In the genomic region with DNA sequence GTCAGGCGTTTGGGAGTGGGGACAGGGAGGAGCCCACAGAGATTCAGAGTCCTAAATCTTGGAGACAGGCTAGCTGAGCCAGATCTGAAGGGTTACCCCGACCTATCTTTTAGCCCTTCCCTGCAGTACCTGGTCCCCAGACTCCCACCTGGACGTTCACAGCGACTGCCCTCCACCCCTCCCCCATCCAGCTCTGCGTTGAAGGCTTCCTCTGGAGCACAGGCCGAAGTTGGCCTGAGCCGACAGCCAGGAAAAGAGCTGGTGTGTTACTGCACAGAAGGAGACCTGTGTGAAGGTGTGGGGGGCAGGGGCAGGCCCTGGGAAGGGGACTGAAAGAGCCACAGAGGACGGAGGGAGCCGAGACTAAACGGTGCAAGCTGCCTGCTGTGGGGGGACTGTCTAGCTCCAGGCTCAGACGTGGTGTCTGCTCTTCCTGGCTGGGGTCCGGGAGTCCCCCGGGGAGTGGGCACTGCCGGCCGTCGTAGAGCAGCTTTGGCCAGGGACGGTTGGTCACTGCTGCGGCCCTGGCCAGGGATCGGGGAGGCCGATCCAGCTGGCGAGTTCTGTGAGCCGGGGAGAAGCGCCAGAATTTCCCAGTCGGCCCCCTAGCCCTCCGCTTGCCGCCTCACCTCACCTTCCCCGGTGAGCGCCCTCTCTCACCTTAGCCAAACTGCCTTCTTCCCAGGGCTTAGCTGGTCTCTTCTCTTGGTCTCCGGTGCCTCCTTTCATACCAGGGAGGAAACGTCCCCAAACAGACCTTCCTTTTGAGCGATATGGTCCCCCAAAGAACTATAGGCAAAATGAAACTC, we compare ENCODE assay signal across 1 cellular context.
A peak's percentile ranks its signal among the peaks of the same experiment; 100 is the strongest.
TF ChIP-seq lines count a peak whose summit lies in the region.

No MANE protein-coding gene starts in this region.

TF ChIP-seq in HepG2, 621 proteins besides CTCF, POLR2A, EP300 and RAD21:
- TF ChIP-seq ZNF33B (CRISPR knock-in tag; IDR thresholded peaks at IDR 0.05) (no peak), XRCC5 (optimal IDR thresholded peaks at IDR 0.05; ENCODE audit: low read length) (peak; percentile 2), ZNF292 (CRISPR knock-in tag; IDR thresholded peaks at IDR 0.05; ENCODE audit: borderline replicate concordance, low read depth) (0 out of 2 replicates have a peak, but pooled peaks have one; percentile 9), BRD4 (CRISPR knock-in tag; IDR thresholded peaks at IDR 0.05) (no peak), AGO2 (optimal IDR thresholded peaks at IDR 0.05; ENCODE audit: low read depth, low read length) (peak; percentile 48), ZSCAN30 (CRISPR knock-in tag; IDR thresholded peaks at IDR 0.05) (no peak), MIER3 (CRISPR knock-in tag; IDR thresholded peaks at IDR 0.05; ENCODE audit: borderline replicate concordance) (no peak), ZNF589 (CRISPR knock-in tag; conservative IDR thresholded peaks at IDR 0.05) (no peak), MIER2 (CRISPR knock-in tag; IDR thresholded peaks at IDR 0.05) (no peak), TOPORS (CRISPR knock-in tag; IDR thresholded peaks at IDR 0.05) (no peak), PAX8 (CRISPR knock-in tag; IDR thresholded peaks at IDR 0.05; ENCODE audit: borderline replicate concordance) (no peak), PCBP1 (IDR thresholded peaks at IDR 0.05; ENCODE audit: borderline replicate concordance, low read depth, low read length) (0 out of 2 replicates have a peak, but pooled peaks have one; percentile 14), SMAD3 (CRISPR knock-in tag; IDR thresholded peaks at IDR 0.05) (no peak), MTA1 (CRISPR knock-in tag; IDR thresholded peaks at IDR 0.05; ENCODE audit: borderline replicate concordance) (no peak), ZNF260 (CRISPR knock-in tag; IDR thresholded peaks at IDR 0.05; ENCODE audit: borderline replicate concordance, low read depth) (no peak), PHF5A (CRISPR knock-in tag; IDR thresholded peaks at IDR 0.05; ENCODE audit: low read depth, unreplicated experiment) (no peak), PHF8 (CRISPR knock-in tag; IDR thresholded peaks at IDR 0.05) (0 out of 2 replicates have a peak, but pooled peaks have one; percentile 10), GPN1 (CRISPR knock-in tag; IDR thresholded peaks at IDR 0.05; ENCODE audit: borderline replicate concordance) (no peak), ZNF101 (CRISPR knock-in tag; IDR thresholded peaks at IDR 0.05; ENCODE audit: borderline replicate concordance, low read depth) (no peak), TARDBP (CRISPR knock-in tag; IDR thresholded peaks at IDR 0.05) (0 out of 2 replicates have a peak, but pooled peaks have one; percentile 7), ZNF878 (CRISPR knock-in tag; IDR thresholded peaks at IDR 0.05) (no peak), AHR (CRISPR knock-in tag; IDR thresholded peaks at IDR 0.05) (no peak), ZNF772 (CRISPR knock-in tag; IDR thresholded peaks at IDR 0.05) (0 out of 2 replicates have a peak, but pooled peaks have one; percentile 4), ZNF556 (CRISPR knock-in tag; IDR thresholded peaks at IDR 0.05; ENCODE audit: borderline replicate concordance) (no peak), ZNF781 (CRISPR knock-in tag; IDR thresholded peaks at IDR 0.05; ENCODE audit: borderline replicate concordance, not compliant biosample characterization) (no peak), ZBTB1 (CRISPR knock-in tag; IDR thresholded peaks at IDR 0.05; ENCODE audit: borderline replicate concordance) (no peak), SNAPC2 (CRISPR knock-in tag; IDR thresholded peaks at IDR 0.05) (no peak), ZFP90 (CRISPR knock-in tag; IDR thresholded peaks at IDR 0.05; ENCODE audit: borderline replicate concordance) (0 out of 2 replicates have a peak, but pooled peaks have one; percentile 43), RFX5 (IDR thresholded peaks at IDR 0.05; ENCODE audit: low read depth, low read length) (no peak), ZNF788 (CRISPR knock-in tag; IDR thresholded peaks at IDR 0.05; ENCODE audit: borderline replicate concordance) (no peak; the same call in 1 of the 2 replicates), ATRX (CRISPR knock-in tag; IDR thresholded peaks at IDR 0.05; ENCODE audit: borderline replicate concordance) (no peak), ZMYM2 (CRISPR knock-in tag; IDR thresholded peaks at IDR 0.05) (no peak), ZNF737 (CRISPR knock-in tag; IDR thresholded peaks at IDR 0.05; ENCODE audit: borderline replicate concordance) (no peak), ATM (IDR thresholded peaks at IDR 0.05; ENCODE audit: borderline replicate concordance) (no peak), ZNF598 (CRISPR knock-in tag; IDR thresholded peaks at IDR 0.05; ENCODE audit: borderline replicate concordance) (no peak), HIVEP1 (CRISPR knock-in tag; IDR thresholded peaks at IDR 0.05) (peak; percentile 39; the same call in 1 of the 2 replicates)
- TF ChIP-seq, protein P1, sequence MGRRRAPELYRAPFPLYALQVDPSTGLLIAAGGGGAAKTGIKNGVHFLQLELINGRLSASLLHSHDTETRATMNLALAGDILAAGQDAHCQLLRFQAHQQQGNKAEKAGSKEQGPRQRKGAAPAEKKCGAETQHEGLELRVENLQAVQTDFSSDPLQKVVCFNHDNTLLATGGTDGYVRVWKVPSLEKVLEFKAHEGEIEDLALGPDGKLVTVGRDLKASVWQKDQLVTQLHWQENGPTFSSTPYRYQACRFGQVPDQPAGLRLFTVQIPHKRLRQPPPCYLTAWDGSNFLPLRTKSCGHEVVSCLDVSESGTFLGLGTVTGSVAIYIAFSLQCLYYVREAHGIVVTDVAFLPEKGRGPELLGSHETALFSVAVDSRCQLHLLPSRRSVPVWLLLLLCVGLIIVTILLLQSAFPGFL (CRISPR knock-in tag; IDR thresholded peaks at IDR 0.05) = no peak
- TF ChIP-seq, protein P2, sequence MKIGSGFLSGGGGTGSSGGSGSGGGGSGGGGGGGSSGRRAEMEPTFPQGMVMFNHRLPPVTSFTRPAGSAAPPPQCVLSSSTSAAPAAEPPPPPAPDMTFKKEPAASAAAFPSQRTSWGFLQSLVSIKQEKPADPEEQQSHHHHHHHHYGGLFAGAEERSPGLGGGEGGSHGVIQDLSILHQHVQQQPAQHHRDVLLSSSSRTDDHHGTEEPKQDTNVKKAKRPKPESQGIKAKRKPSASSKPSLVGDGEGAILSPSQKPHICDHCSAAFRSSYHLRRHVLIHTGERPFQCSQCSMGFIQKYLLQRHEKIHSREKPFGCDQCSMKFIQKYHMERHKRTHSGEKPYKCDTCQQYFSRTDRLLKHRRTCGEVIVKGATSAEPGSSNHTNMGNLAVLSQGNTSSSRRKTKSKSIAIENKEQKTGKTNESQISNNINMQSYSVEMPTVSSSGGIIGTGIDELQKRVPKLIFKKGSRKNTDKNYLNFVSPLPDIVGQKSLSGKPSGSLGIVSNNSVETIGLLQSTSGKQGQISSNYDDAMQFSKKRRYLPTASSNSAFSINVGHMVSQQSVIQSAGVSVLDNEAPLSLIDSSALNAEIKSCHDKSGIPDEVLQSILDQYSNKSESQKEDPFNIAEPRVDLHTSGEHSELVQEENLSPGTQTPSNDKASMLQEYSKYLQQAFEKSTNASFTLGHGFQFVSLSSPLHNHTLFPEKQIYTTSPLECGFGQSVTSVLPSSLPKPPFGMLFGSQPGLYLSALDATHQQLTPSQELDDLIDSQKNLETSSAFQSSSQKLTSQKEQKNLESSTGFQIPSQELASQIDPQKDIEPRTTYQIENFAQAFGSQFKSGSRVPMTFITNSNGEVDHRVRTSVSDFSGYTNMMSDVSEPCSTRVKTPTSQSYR (CRISPR knock-in tag; IDR thresholded peaks at IDR 0.05; ENCODE audit: borderline replicate concordance) = peak; percentile 71
- TF ChIP-seq, protein P3, sequence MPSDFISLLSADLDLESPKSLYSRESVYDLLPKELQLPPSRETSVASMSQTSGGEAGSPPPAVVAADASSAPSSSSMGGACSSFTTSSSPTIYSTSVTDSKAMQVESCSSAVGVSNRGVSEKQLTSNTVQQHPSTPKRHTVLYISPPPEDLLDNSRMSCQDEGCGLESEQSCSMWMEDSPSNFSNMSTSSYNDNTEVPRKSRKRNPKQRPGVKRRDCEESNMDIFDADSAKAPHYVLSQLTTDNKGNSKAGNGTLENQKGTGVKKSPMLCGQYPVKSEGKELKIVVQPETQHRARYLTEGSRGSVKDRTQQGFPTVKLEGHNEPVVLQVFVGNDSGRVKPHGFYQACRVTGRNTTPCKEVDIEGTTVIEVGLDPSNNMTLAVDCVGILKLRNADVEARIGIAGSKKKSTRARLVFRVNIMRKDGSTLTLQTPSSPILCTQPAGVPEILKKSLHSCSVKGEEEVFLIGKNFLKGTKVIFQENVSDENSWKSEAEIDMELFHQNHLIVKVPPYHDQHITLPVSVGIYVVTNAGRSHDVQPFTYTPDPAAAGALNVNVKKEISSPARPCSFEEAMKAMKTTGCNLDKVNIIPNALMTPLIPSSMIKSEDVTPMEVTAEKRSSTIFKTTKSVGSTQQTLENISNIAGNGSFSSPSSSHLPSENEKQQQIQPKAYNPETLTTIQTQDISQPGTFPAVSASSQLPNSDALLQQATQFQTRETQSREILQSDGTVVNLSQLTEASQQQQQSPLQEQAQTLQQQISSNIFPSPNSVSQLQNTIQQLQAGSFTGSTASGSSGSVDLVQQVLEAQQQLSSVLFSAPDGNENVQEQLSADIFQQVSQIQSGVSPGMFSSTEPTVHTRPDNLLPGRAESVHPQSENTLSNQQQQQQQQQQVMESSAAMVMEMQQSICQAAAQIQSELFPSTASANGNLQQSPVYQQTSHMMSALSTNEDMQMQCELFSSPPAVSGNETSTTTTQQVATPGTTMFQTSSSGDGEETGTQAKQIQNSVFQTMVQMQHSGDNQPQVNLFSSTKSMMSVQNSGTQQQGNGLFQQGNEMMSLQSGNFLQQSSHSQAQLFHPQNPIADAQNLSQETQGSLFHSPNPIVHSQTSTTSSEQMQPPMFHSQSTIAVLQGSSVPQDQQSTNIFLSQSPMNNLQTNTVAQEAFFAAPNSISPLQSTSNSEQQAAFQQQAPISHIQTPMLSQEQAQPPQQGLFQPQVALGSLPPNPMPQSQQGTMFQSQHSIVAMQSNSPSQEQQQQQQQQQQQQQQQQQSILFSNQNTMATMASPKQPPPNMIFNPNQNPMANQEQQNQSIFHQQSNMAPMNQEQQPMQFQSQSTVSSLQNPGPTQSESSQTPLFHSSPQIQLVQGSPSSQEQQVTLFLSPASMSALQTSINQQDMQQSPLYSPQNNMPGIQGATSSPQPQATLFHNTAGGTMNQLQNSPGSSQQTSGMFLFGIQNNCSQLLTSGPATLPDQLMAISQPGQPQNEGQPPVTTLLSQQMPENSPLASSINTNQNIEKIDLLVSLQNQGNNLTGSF (CRISPR knock-in tag; IDR thresholded peaks at IDR 0.05) = no peak
- TF ChIP-seq, protein P4, sequence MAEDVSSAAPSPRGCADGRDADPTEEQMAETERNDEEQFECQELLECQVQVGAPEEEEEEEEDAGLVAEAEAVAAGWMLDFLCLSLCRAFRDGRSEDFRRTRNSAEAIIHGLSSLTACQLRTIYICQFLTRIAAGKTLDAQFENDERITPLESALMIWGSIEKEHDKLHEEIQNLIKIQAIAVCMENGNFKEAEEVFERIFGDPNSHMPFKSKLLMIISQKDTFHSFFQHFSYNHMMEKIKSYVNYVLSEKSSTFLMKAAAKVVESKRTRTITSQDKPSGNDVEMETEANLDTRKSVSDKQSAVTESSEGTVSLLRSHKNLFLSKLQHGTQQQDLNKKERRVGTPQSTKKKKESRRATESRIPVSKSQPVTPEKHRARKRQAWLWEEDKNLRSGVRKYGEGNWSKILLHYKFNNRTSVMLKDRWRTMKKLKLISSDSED (CRISPR knock-in tag; IDR thresholded peaks at IDR 0.05) = no peak
- TF ChIP-seq, protein P5, sequence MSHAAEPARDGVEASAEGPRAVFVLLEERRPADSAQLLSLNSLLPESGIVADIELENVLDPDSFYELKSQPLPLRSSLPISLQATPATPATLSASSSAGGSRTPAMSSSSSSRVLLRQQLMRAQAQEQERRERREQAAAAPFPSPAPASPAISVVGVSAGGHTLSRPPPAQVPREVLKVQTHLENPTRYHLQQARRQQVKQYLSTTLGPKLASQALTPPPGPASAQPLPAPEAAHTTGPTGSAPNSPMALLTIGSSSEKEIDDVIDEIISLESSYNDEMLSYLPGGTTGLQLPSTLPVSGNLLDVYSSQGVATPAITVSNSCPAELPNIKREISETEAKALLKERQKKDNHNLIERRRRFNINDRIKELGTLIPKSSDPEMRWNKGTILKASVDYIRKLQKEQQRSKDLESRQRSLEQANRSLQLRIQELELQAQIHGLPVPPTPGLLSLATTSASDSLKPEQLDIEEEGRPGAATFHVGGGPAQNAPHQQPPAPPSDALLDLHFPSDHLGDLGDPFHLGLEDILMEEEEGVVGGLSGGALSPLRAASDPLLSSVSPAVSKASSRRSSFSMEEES (CRISPR knock-in tag; IDR thresholded peaks at IDR 0.05) = no peak
- TF ChIP-seq, protein P6, sequence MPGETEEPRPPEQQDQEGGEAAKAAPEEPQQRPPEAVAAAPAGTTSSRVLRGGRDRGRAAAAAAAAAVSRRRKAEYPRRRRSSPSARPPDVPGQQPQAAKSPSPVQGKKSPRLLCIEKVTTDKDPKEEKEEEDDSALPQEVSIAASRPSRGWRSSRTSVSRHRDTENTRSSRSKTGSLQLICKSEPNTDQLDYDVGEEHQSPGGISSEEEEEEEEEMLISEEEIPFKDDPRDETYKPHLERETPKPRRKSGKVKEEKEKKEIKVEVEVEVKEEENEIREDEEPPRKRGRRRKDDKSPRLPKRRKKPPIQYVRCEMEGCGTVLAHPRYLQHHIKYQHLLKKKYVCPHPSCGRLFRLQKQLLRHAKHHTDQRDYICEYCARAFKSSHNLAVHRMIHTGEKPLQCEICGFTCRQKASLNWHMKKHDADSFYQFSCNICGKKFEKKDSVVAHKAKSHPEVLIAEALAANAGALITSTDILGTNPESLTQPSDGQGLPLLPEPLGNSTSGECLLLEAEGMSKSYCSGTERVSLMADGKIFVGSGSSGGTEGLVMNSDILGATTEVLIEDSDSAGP (CRISPR knock-in tag; IDR thresholded peaks at IDR 0.05; ENCODE audit: borderline replicate concordance) = 0 out of 2 replicates have a peak, but pooled peaks have one; percentile 30
- TF ChIP-seq, protein P7, sequence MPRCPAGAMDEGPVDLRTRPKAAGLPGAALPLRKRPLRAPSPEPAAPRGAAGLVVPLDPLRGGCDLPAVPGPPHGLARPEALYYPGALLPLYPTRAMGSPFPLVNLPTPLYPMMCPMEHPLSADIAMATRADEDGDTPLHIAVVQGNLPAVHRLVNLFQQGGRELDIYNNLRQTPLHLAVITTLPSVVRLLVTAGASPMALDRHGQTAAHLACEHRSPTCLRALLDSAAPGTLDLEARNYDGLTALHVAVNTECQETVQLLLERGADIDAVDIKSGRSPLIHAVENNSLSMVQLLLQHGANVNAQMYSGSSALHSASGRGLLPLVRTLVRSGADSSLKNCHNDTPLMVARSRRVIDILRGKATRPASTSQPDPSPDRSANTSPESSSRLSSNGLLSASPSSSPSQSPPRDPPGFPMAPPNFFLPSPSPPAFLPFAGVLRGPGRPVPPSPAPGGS (CRISPR knock-in tag; IDR thresholded peaks at IDR 0.05) = no peak
